27 cellular contexts compared by ENCODE assay signal in the genomic region with DNA sequence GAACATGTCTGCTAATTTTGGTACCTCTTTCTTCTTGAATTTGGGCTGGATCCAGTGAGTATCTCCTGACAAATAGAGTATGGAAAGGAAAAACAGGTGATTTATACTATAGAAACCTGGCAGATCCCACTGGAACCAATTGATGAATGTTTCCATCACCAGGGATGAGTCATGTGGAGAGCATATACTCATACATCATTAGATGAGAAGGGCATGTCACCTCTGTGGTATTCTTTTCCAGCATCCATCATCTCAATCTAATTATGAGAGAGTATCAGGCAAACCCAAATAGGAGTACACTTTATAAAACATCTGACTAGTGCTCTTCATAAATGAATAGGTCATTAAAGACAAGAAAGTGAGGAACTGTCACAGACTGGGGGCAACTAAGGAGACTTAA.
A peak's percentile ranks its signal among the peaks of the same experiment; 100 is the strongest.
DNase-seq lines count a peak whose midpoint lies in the region; ATAC-seq and TF ChIP-seq lines count a peak whose summit lies in the region.
"Had no signal": no experiment of that assay in that cellular context is flagged by ENCODE, and none has a peak within 500 bp of the region (broad histone marks: within the 10 kb centered on the region; RNA-seq: fewer than 3 reads in every experiment).

No MANE protein-coding gene starts in this region.

- DNase-seq in MCF 10A (ENCODE audit: unreplicated experiment) (peak; percentile 5), breast epithelium (ENCODE audit: low spot score in 2 of 2) (no peak), PC-3 (peak; percentile 30), epithelial cell of prostate (ENCODE audit: low read depth, low spot score) (peak; percentile 6), head of caudate nucleus (no peak), coronary artery (ENCODE audit: low spot score) (no peak), GOT3 (lab: John Stamatoyannopoulos, UW) (no peak)
- DNase-seq: activated CD4-positive, alpha-beta T cell treated with anti-CD3 and anti-CD28 coated beads for 1 hour; activated CD8-positive, alpha-beta T cell treated with anti-CD3 and anti-CD28 coated beads for 36 hours; activated effector memory CD4-positive, alpha-beta T cell treated with Interleukin-2 at 50 U/mL for 16 hours; CD8-positive, alpha-beta memory T cell; cerebellar nuclear complex; dorsolateral prefrontal cortex; left colon; NCI-H2081 treated with DMSO at 0.1 percent for 48 hours; NCI-H524 treated with DMSO at 0.1 percent for 48 hours; nephron progenitor cell; RPMI8226; small intestine; stimulated activated naive CD8-positive, alpha-beta T cell treated with anti-CD3 and anti-CD28 coated beads, Interleukin-15, amount 100 ng/mL, for 72 hours; T-helper 2 cell; thyroid gland had no signal

- BruUV-seq in MCF 10A (replicated peaks; lab: Mats Ljungman, UMichigan), result no TSS peak
- BruUV-seq in PC-3 (replicated peaks; lab: Mats Ljungman, UMichigan), result no TSS peak

- TF ChIP-seq EP300 in gastroesophageal sphincter (IDR thresholded peaks at IDR 0.05), result no peak

- H3K27ac Mint-ChIP-seq in MCF 10A (ENCODE audit: low read depth, unreplicated experiment), result no peak overlapping the region
- H3K27ac Mint-ChIP-seq: activated CD8-positive, alpha-beta T cell treated with anti-CD3 and anti-CD28 coated beads for 36 hours; B cell; stimulated activated naive CD8-positive, alpha-beta T cell treated with anti-CD3 and anti-CD28 coated beads, Interleukin-15, amount 100 ng/mL, for 72 hours had no signal

- no peaks in the 10 kb centered on the region for H3K79me2 ChIP-seq in PC-3 (ENCODE audit: low read length)
- H3K79me2 ChIP-seq: parathyroid adenoma had no signal

- H3K9me3 ChIP-seq in breast epithelium (no peaks in the 10 kb centered on the region), PC-3 (ENCODE audit: low read length) (no peaks in the 10 kb centered on the region), gastroesophageal sphincter (no peaks in the 10 kb centered on the region)
- H3K9me3 ChIP-seq: thyroid gland, vagina had no signal

- no peak overlapping the region for H3K4me2 ChIP-seq in PC-3 (ENCODE audit: low read length)

- H3K27me3 Mint-ChIP-seq in MCF 10A (ENCODE audit: insufficient read depth, unreplicated experiment), result no peaks in the 10 kb centered on the region
- H3K27me3 Mint-ChIP-seq: stimulated activated naive CD8-positive, alpha-beta T cell treated with anti-CD3 and anti-CD28 coated beads, Interleukin-15, amount 100 ng/mL, for 72 hours had no signal

- CTCF ChIA-PET in MCF 10A (lab: Yijun Ruan, JAX), result interaction anchor here (1.1 to 1.7 kb wide), 4 partner anchors 21 to 291 kb away, joined by 6 to 10 read pairs (median 6); no protein-coding TSS in a partner anchor
- CTCF ChIA-PET in PC-3 (lab: Charles Lee), result no interaction called here

- TF ChIP-seq POLR2A in breast epithelium (IDR thresholded peaks at IDR 0.05) (no peak), gastroesophageal sphincter (IDR thresholded peaks at IDR 0.05) (no peak)

- H3K36me3 ChIP-seq in breast epithelium (no peaks in the 10 kb centered on the region), PC-3 (ENCODE audit: low read depth, low read length) (no peaks in the 10 kb centered on the region), gastroesophageal sphincter (peaks cover 0 to 12% of the 10 kb centered on the region in 2 donors)
- H3K36me3 ChIP-seq: thyroid gland, vagina had no signal

- H3K4me3 Mint-ChIP-seq in MCF 10A (ENCODE audit: unreplicated experiment), result no peak overlapping the region
- H3K4me3 Mint-ChIP-seq: activated CD8-positive, alpha-beta T cell treated with anti-CD3 and anti-CD28 coated beads for 36 hours; B cell; CD8-positive, alpha-beta memory T cell; nephron progenitor cell; stimulated activated naive CD8-positive, alpha-beta T cell treated with anti-CD3 and anti-CD28 coated beads, Interleukin-15, amount 100 ng/mL, for 72 hours had no signal

- peaks cover 15% of the 10 kb centered on the region for H3K36me3 Mint-ChIP-seq in MCF 10A (ENCODE audit: insufficient read depth, unreplicated experiment)
- H3K36me3 Mint-ChIP-seq: CD8-positive, alpha-beta memory T cell had no signal

- H3F3A ChIP-seq in PC-3 (ENCODE audit: low read length, unreplicated experiment), result no peaks in the 10 kb centered on the region

- ATAC-seq in PC-3 (no peak), gastroesophageal sphincter (no peak)
- ATAC-seq: activated CD8-positive, alpha-beta T cell treated with anti-CD3 and anti-CD28 coated beads for 36 hours; left colon; stimulated activated naive CD8-positive, alpha-beta T cell treated with anti-CD3 and anti-CD28 coated beads, Interleukin-15, amount 100 ng/mL, for 72 hours had no signal

- H3K9me3 Mint-ChIP-seq in MCF 10A (ENCODE audit: unreplicated experiment), result no peaks in the 10 kb centered on the region
- H3K9me3 Mint-ChIP-seq: activated CD8-positive, alpha-beta T cell treated with anti-CD3 and anti-CD28 coated beads for 36 hours; CD8-positive, alpha-beta memory T cell; nephron progenitor cell; stimulated activated naive CD8-positive, alpha-beta T cell treated with anti-CD3 and anti-CD28 coated beads, Interleukin-15, amount 100 ng/mL, for 72 hours had no signal

- TF ChIP-seq CTCF in MCF 10A (IDR thresholded peaks at IDR 0.05; ENCODE audit: unreplicated experiment) (no peak), breast epithelium (IDR thresholded peaks at IDR 0.05) (no peak), PC-3 (conservative IDR thresholded peaks at IDR 0.05; ENCODE audit: low read depth, low read length) (no peak), gastroesophageal sphincter (IDR thresholded peaks at IDR 0.05) (no peak), coronary artery (IDR thresholded peaks at IDR 0.05) (no peak)

- no peak overlapping the region for H2AFZ ChIP-seq in PC-3 (ENCODE audit: low read length)
- H2AFZ ChIP-seq: parathyroid adenoma had no signal

- H3K9me2 ChIP-seq in PC-3 (replicated peaks; ENCODE audit: low read length), result no peaks in the 10 kb centered on the region

- POLR2A ChIA-PET in MCF 10A (lab: Yijun Ruan, JAX), result no interaction called here
- POLR2A ChIA-PET in PC-3 (lab: Charles Lee; ENCODE audit: unreplicated experiment), result no interaction called here

- no peak overlapping the region for H3K9ac ChIP-seq in PC-3 (ENCODE audit: low read length)
- H3K9ac ChIP-seq: parathyroid adenoma had no signal

- H3K4me1 ChIP-seq in breast epithelium (no peaks in the 10 kb centered on the region), PC-3 (ENCODE audit: insufficient read depth, low read length) (no peaks in the 10 kb centered on the region), gastroesophageal sphincter (no peaks in the 10 kb centered on the region)
- H3K4me1 ChIP-seq: parathyroid adenoma, thyroid gland, vagina had no signal

- H4K20me1 ChIP-seq in PC-3 (ENCODE audit: low read length), result no peaks in the 10 kb centered on the region

- H3K27me3 ChIP-seq in breast epithelium (no peaks in the 10 kb centered on the region), PC-3 (ENCODE audit: low read length) (no peaks in the 10 kb centered on the region), gastroesophageal sphincter (no peaks in the 10 kb centered on the region)
- H3K27me3 ChIP-seq: dorsolateral prefrontal cortex, thyroid gland, vagina had no signal

- H3K4me3 ChIP-seq in breast epithelium, result no peak overlapping the region
- no peak overlapping the region for H3K4me3 ChIP-seq in PC-3 (ENCODE audit: low read length)
- H3K4me3 ChIP-seq in gastroesophageal sphincter, result no peak overlapping the region
- no peak overlapping the region for H3K4me3 ChIP-seq in coronary artery
- H3K4me3 ChIP-seq: dorsolateral prefrontal cortex, SK-N-MC, thyroid gland, vagina had no signal

- no peaks in the 10 kb centered on the region for H3K4me1 Mint-ChIP-seq in MCF 10A (ENCODE audit: insufficient read depth, unreplicated experiment)
- H3K4me1 Mint-ChIP-seq: B cell; CD8-positive, alpha-beta memory T cell; stimulated activated naive CD8-positive, alpha-beta T cell treated with anti-CD3 and anti-CD28 coated beads, Interleukin-15, amount 100 ng/mL, for 72 hours had no signal

- intact Hi-C loops in MCF 10A (cut with micrococcal nuclease), result no loop called here
- intact Hi-C loops in breast epithelium (cut with DNase I; ENCODE audit: low total_unique reads), result no loop called here
- intact Hi-C loops in PC-3 (cut with micrococcal nuclease), result no loop called here
- intact Hi-C loops in head of caudate nucleus (cut with DNase I), result no loop called here

- H3K27ac ChIP-seq in breast epithelium (no peak overlapping the region), PC-3 (ENCODE audit: low read length) (no peak overlapping the region), epithelial cell of prostate (no peak overlapping the region), gastroesophageal sphincter (no peak overlapping the region), coronary artery (no peak overlapping the region)
- H3K27ac ChIP-seq: dorsolateral prefrontal cortex, parathyroid adenoma, SK-N-MC, thyroid gland, vagina had no signal

Comparison
In these comparisons a context has a peak if more than half of its experiments do, and no peak if none do; other contexts are left out.
1. DNase-seq: peak in MCF 10A (single experiment), PC-3 (single experiment) and epithelial cell of prostate (single experiment); none in breast epithelium (0 of 2), head of caudate nucleus (0 of 42), coronary artery (single experiment) and GOT3 (single experiment).